In the genomic region with DNA sequence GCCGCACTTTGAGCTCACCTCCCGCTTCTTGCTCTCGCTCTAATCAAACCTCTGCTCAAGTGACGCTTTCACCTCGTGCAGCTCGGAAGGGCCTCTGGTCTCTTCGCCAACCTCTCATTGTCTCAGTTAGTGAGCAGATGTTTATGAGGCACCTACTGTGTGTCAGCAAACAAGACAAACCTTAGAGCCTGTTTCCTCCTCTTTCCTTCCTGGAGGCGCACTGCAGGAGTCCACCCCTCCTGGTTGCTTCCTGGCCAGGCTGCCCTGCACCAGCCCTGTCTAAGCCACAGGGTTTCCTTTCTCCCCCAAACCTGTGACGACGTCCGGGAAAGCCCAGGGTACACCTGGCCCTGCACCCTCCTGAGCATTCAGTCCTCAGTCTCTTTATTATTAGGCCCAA, we compare ENCODE assay signal across 18 cellular contexts.
"Had no signal": no experiment of that assay in that cellular context is flagged by ENCODE, and none has a peak within 500 bp of the region (broad histone marks: within the 10 kb centered on the region; RNA-seq: fewer than 3 reads in every experiment).

No MANE protein-coding gene starts in this region.

- H3K4me2 ChIP-seq: hepatocyte had no signal

- H3K4me3 ChIP-seq: coronary artery, hepatocyte, right atrium auricular region, thyroid gland, upper lobe of left lung, uterus had no signal

- H3K27ac ChIP-seq: coronary artery, hepatocyte, neutrophil, right atrium auricular region, thyroid gland, upper lobe of left lung, uterus had no signal

- ATAC-seq: left colon, left ventricle myocardium superior had no signal

- FAIRE-seq: small intestine had no signal

- H3K36me3 ChIP-seq: neutrophil, right atrium auricular region, thyroid gland, upper lobe of left lung, uterus had no signal

- H3K4me3 Mint-ChIP-seq: naive B cell, nephron had no signal

- H3K27me3 ChIP-seq: hepatocyte, neutrophil, right atrium auricular region, thyroid gland, upper lobe of left lung, uterus had no signal

- H3K79me2 ChIP-seq: hepatocyte had no signal

- H3K4me1 ChIP-seq: right atrium auricular region, thyroid gland, upper lobe of left lung, uterus had no signal

- DNase-seq: effector CD4-positive, alpha-beta T cell; foreskin melanocyte; head of caudate nucleus; left colon; left ventricle myocardium superior; mesendoderm; naive B cell; small intestine; stimulated activated CD4-positive, alpha-beta T cell treated with anti-CD3 and anti-CD28 coated beads, Interleukin-12 subunit alpha, Interleukin-12 subunit beta, amount 100 ng/mL, for 4 hours; stimulated activated naive CD4-positive, alpha-beta T cell; thyroid gland; upper lobe of left lung; uterus had no signal

- H3K9me3 ChIP-seq: neutrophil, thyroid gland, uterus had no signal

- H3K27ac Mint-ChIP-seq: naive B cell, nephron had no signal

- H2AFZ ChIP-seq: hepatocyte had no signal

- H3K4me1 Mint-ChIP-seq: naive B cell, nephron had no signal
